4 cellular contexts compared by ENCODE assay signal in genomic region chr1:119112244-119112643, GRCh38.
"Had no signal": no experiment of that assay in that cellular context is flagged by ENCODE, and none has a peak within 500 bp of the region (broad histone marks: within the 10 kb centered on the region; RNA-seq: fewer than 3 reads in every experiment).

No MANE protein-coding gene starts in this region.

- H3K4me3 Mint-ChIP-seq: IgD-negative memory B cell had no signal

- H3K27ac Mint-ChIP-seq: IgD-negative memory B cell had no signal

- H3K4me3 ChIP-seq: K562 had no signal

- H3K27me3 Mint-ChIP-seq: IgD-negative memory B cell had no signal

- H3K27ac ChIP-seq: HL-60 had no signal

- DNase-seq: KBM-7 had no signal
